Comparison of ENCODE assay signal across 19 cellular contexts in the genomic region with DNA sequence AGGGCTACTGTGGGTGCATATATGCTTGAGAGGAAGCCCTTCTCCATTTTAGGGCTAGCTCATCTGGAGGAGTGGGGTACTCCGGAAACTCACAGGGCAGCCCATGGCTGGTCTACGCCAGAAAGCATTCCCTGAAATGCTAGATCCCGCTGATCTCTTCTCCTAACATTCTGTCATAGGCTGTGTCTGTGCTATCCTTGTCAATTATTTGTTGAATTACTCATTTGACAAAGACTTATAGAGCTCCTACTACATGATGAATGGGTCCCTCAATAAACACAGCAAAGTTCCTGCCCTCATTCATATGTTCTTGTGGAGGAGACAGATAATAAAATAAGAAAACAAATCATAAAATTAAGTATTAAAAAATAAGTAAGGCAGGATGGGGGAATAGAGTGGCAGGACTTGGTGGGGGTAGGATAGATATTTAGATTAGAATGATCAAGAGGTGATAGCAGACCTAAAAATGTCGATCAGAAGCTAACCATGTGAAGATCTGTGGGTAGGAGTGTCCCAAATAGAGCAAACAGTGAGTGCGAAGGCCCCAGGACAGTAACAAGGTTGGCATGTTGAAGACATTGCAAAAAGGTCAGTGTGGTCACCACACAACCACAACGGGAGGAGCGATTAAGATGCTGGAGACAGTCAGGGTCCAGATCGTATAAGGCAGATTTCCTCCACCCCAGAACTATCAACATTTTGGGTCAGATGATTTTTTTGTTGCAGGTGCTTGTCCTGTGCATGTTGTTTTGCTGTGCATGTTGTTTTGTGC. TPM values are rescaled to one million over a fixed set of nuclear protein-coding genes. Genes with fewer than 3 reads are reported as not detected.
"Had no signal": no experiment of that assay in that cellular context is flagged by ENCODE, and none has a peak within 500 bp of the region (broad histone marks: within the 10 kb centered on the region; RNA-seq: fewer than 3 reads in every experiment).

No MANE protein-coding gene starts in this region.

- H3K4me1 Mint-ChIP-seq: activated CD4-positive, alpha-beta T cell treated with anti-CD3 and anti-CD28 coated beads for 36 hours; activated naive CD8-positive, alpha-beta T cell treated with anti-CD3 and anti-CD28 coated beads for 36 hours had no signal

- H3K4me1 ChIP-seq: foreskin keratinocyte had no signal

- H3K27me3 ChIP-seq: foreskin keratinocyte had no signal

- ATAC-seq: activated CD4-positive, alpha-beta T cell treated with anti-CD3 and anti-CD28 coated beads for 36 hours; effector memory CD8-positive, alpha-beta T cell; foreskin keratinocyte had no signal

- H3K27ac ChIP-seq: cardiac muscle cell, foreskin keratinocyte had no signal

- H3K36me3 Mint-ChIP-seq: activated CD4-positive, alpha-beta memory T cell treated with anti-CD3 and anti-CD28 coated beads for 36 hours; activated naive CD8-positive, alpha-beta T cell treated with anti-CD3 and anti-CD28 coated beads for 36 hours; mesothelial cell of epicardium had no signal

- H3K36me3 ChIP-seq: cardiac muscle cell had no signal

- H3K27ac Mint-ChIP-seq: activated CD4-positive, alpha-beta memory T cell treated with anti-CD3 and anti-CD28 coated beads for 36 hours; activated CD4-positive, alpha-beta T cell treated with anti-CD3 and anti-CD28 coated beads for 36 hours; activated naive CD8-positive, alpha-beta T cell treated with anti-CD3 and anti-CD28 coated beads for 36 hours; effector memory CD8-positive, alpha-beta T cell; nephron progenitor cell; stimulated activated naive CD8-positive, alpha-beta T cell treated with anti-CD3 and anti-CD28 coated beads, Interleukin-15, Interleukin-2, amounts not matched to agents 100 ng/mL and 50 ng/mL, for 24 hours had no signal

- H3K9me3 Mint-ChIP-seq: activated CD4-positive, alpha-beta memory T cell treated with anti-CD3 and anti-CD28 coated beads for 36 hours; activated naive CD8-positive, alpha-beta T cell treated with anti-CD3 and anti-CD28 coated beads for 36 hours; effector memory CD8-positive, alpha-beta T cell; mesothelial cell of epicardium; nephron progenitor cell; stimulated activated naive CD8-positive, alpha-beta T cell treated with anti-CD3 and anti-CD28 coated beads, Interleukin-15, Interleukin-2, amounts not matched to agents 100 ng/mL and 50 ng/mL, for 24 hours had no signal

- H3K4me3 Mint-ChIP-seq: activated CD4-positive, alpha-beta memory T cell treated with anti-CD3 and anti-CD28 coated beads for 36 hours; activated CD4-positive, alpha-beta T cell treated with anti-CD3 and anti-CD28 coated beads for 36 hours; activated naive CD8-positive, alpha-beta T cell treated with anti-CD3 and anti-CD28 coated beads for 36 hours; effector memory CD8-positive, alpha-beta T cell; mesothelial cell of epicardium; nephron progenitor cell; stimulated activated naive CD8-positive, alpha-beta T cell treated with anti-CD3 and anti-CD28 coated beads, Interleukin-15, Interleukin-2, amounts not matched to agents 100 ng/mL and 50 ng/mL, for 24 hours had no signal

- DNase-seq: activated CD4-positive, alpha-beta memory T cell treated with anti-CD3 and anti-CD28 coated beads for 36 hours; activated CD4-positive, alpha-beta T cell treated with anti-CD3 and anti-CD28 coated beads for 36 hours; activated naive CD8-positive, alpha-beta T cell treated with anti-CD3 and anti-CD28 coated beads for 36 hours; amniotic stem cell; dermis blood vessel endothelial cell; effector memory CD8-positive, alpha-beta T cell; foreskin keratinocyte; glutamatergic neuron; hippocampal formation; islet precursor cell; nephron progenitor cell; nucleus accumbens; stimulated activated CD4-positive, alpha-beta T cell treated with anti-CD3 and anti-CD28 coated beads, Interleukin-2, amount 100 ng/mL, for 48 hours; T-helper 2 cell; trophoblast cell had no signal

- H3K4me3 ChIP-seq: cardiac muscle cell, lung had no signal

RNA-seq across cellular contexts. Expression of gene NGF, which starts 13.2 kb away (rescaled TPM):
- total RNA-seq: activated CD4-positive, alpha-beta memory T cell treated with anti-CD3 and anti-CD28 coated beads for 36 hours; activated CD4-positive, alpha-beta T cell treated with anti-CD3 and anti-CD28 coated beads for 36 hours; activated naive CD8-positive, alpha-beta T cell treated with anti-CD3 and anti-CD28 coated beads for 36 hours had no signal
- polyA plus RNA-seq: cardiac muscle cell had no signal
